Comparison of ENCODE assay signal across 29 cellular contexts in the genomic region with DNA sequence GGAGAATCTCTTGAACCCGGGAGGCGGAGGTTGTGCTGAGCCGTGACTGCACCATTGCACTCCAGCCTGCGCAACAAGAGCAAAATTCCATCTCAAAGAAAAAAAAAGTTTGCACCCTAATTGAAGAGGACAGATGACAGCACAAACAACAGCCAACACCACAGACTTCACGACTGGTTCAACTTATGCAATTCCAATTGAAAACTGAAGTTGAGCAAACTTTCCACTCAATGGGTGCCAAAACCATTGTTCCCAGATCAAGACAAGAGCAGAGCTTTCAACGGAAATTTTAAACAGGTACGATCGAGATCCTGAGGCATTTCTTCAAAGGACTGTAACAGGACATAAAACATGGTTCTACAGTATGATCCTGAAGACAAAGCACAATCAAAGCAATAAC.
"Had no signal": no experiment of that assay in that cellular context is flagged by ENCODE, and none has a peak within 500 bp of the region (broad histone marks: within the 10 kb centered on the region; RNA-seq: fewer than 3 reads in every experiment).

No MANE protein-coding gene starts in this region.

- ATAC-seq: activated CD4-positive, alpha-beta T cell treated with anti-CD3 and anti-CD28 coated beads for 36 hours; activated CD8-positive, alpha-beta memory T cell treated with anti-CD3 and anti-CD28 coated beads, Interleukin-2, amount 10 ng/mL, durations not matched to agents 7 days and 5 days; activated CD8-positive, alpha-beta T cell treated with anti-CD3 and anti-CD28 coated beads, Interleukin-2, amount 10 ng/mL, durations not matched to agents 7 days and 5 days; activated naive CD8-positive, alpha-beta T cell treated with anti-CD3 and anti-CD28 coated beads, Interleukin-2, amount 50 U/mL, for 24 hours; body of pancreas; esophagus mucosa; gastroesophageal sphincter; heart right ventricle had no signal

- H3K4me1 ChIP-seq: adrenal gland, body of pancreas, colonic mucosa, gastroesophageal sphincter, heart right ventricle had no signal

- DNase-seq: activated CD4-positive, alpha-beta memory T cell treated with anti-CD3 and anti-CD28 coated beads for 36 hours; activated CD4-positive, alpha-beta T cell treated with anti-CD3 and anti-CD28 coated beads for 36 hours; activated CD4-positive, alpha-beta T cell treated with anti-CD3 and anti-CD28 coated beads, Interleukin-2, amount 10 ng/mL, durations not matched to agents 24 days and 14 days; activated CD4-positive, CD25-positive, alpha-beta regulatory T cell; activated CD4-positive, CD25-positive, alpha-beta regulatory T cell treated with anti-CD3 and anti-CD28 coated beads, Interleukin-2, amount 50 U/mL, for 72 hours; activated CD8-positive, alpha-beta memory T cell treated with anti-CD3 and anti-CD28 coated beads, Interleukin-2, amount 10 ng/mL, durations not matched to agents 7 days and 5 days; activated CD8-positive, alpha-beta memory T cell treated with anti-CD3 and anti-CD28 coated beads, Interleukin-2, amount 50 U/mL, for 4 hours; activated CD8-positive, alpha-beta T cell treated with anti-CD3 and anti-CD28 coated beads, Interleukin-2, amount 10 ng/mL, durations not matched to agents 7 days and 5 days; activated effector memory CD4-positive, alpha-beta T cell treated with anti-CD3 and anti-CD28 coated beads, Interleukin-2, amount 50 U/mL, for 16 hours; activated naive CD4-positive, alpha-beta T cell treated with anti-CD3 and anti-CD28 coated beads for 36 hours; activated naive CD8-positive, alpha-beta T cell treated with anti-CD3 and anti-CD28 coated beads for 36 hours; activated naive CD8-positive, alpha-beta T cell treated with anti-CD3 and anti-CD28 coated beads, Interleukin-2, amount 50 U/mL, for 24 hours; activated T-cell treated with anti-CD3 and anti-CD28 coated beads, Interleukin-2, amount 50 U/mL, for 1 hour; activated T-cell treated with anti-CD3 and anti-CD28 coated beads, Interleukin-2, amount 50 U/mL, for 48 hours; adrenal gland; amygdala; aorta; body of pancreas; central memory CD4-positive, alpha-beta T cell; cerebellar nuclear complex; colonic mucosa; effector CD8-positive, alpha-beta T cell; endodermal cell; foreskin melanocyte; heart right ventricle; T-helper 2 cell had no signal

- H3K9me3 ChIP-seq: adrenal gland, body of pancreas, colonic mucosa, gastroesophageal sphincter, heart right ventricle had no signal

- H3K27me3 ChIP-seq: adrenal gland, body of pancreas, cardiac muscle cell, colonic mucosa, gastroesophageal sphincter, heart right ventricle had no signal

- H3K4me3 ChIP-seq: adrenal gland, body of pancreas, cardiac muscle cell, colonic mucosa, gastroesophageal sphincter, heart right ventricle had no signal

- H3K27ac ChIP-seq: adrenal gland, body of pancreas, cardiac muscle cell, colonic mucosa, gastroesophageal sphincter, heart right ventricle had no signal
